2 cellular contexts compared by ENCODE assay signal in the genomic region with DNA sequence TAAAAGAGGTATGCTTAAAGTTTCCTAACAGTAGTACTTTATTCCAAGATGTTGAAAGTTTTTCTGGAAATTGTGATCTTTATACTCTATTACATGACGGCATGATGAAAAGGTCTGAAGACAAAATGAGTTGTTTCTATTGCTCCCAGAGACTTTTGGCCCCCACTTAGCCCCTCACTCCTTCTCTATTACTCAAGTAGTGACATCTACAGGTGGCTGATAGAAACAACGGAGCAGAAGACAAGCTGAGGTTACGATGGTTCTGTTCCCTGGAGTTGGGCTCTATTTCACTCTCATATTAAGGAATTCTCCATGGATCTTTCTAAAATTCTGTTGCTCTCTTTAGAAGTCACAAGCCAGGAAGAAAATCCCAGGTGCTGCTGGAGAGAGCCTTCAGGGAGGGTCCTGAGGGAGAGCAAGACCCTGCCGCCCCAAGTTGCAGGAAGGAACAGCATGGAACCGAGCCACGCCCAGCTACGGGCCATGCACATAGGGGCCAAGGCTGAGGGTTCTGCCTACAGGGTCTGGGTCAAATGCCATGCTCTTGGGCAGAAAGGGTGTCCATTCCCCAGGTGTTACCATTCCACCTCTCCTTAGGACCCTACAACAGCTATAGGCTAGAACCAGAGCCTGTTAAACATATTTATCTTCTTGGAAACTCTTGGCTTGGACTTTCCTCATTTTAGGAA.
TF ChIP-seq lines count a peak whose summit lies in the region.

No MANE protein-coding gene starts in this region.

TF ChIP-seq in Ishikawa, 13 proteins besides CTCF, POLR2A, EP300 and RAD21:
- TF ChIP-seq CREB1 (IDR thresholded peaks at IDR 0.05; ENCODE audit: low read depth) (no peak), ZBTB7A (IDR thresholded peaks at IDR 0.05; ENCODE audit: low read depth) (no peak), EGR1 (IDR thresholded peaks at IDR 0.05) (no peak), USF1 (IDR thresholded peaks at IDR 0.05) (no peak), FOXM1 (IDR thresholded peaks at IDR 0.05; ENCODE audit: borderline replicate concordance, low read depth) (no peak), NFIC (IDR thresholded peaks at IDR 0.05) (no peak), TEAD4 (IDR thresholded peaks at IDR 0.05) (no peak), YY1 (IDR thresholded peaks at IDR 0.05; ENCODE audit: low read depth) (no peak), TAF1 (IDR thresholded peaks at IDR 0.05; ENCODE audit: low read depth) (no peak), TCF12 (IDR thresholded peaks at IDR 0.05; ENCODE audit: low read depth) (no peak), CEBPB (IDR thresholded peaks at IDR 0.05) (no peak)
- TF ChIP-seq, protein P1, sequence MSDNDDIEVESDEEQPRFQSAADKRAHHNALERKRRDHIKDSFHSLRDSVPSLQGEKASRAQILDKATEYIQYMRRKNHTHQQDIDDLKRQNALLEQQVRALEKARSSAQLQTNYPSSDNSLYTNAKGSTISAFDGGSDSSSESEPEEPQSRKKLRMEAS (IDR thresholded peaks at IDR 0.05) = no peak
- TF ChIP-seq, protein P2, sequence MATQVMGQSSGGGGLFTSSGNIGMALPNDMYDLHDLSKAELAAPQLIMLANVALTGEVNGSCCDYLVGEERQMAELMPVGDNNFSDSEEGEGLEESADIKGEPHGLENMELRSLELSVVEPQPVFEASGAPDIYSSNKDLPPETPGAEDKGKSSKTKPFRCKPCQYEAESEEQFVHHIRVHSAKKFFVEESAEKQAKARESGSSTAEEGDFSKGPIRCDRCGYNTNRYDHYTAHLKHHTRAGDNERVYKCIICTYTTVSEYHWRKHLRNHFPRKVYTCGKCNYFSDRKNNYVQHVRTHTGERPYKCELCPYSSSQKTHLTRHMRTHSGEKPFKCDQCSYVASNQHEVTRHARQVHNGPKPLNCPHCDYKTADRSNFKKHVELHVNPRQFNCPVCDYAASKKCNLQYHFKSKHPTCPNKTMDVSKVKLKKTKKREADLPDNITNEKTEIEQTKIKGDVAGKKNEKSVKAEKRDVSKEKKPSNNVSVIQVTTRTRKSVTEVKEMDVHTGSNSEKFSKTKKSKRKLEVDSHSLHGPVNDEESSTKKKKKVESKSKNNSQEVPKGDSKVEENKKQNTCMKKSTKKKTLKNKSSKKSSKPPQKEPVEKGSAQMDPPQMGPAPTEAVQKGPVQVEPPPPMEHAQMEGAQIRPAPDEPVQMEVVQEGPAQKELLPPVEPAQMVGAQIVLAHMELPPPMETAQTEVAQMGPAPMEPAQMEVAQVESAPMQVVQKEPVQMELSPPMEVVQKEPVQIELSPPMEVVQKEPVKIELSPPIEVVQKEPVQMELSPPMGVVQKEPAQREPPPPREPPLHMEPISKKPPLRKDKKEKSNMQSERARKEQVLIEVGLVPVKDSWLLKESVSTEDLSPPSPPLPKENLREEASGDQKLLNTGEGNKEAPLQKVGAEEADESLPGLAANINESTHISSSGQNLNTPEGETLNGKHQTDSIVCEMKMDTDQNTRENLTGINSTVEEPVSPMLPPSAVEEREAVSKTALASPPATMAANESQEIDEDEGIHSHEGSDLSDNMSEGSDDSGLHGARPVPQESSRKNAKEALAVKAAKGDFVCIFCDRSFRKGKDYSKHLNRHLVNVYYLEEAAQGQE (IDR thresholded peaks at IDR 0.05; ENCODE audit: low read depth) = no peak

TF ChIP-seq in K562, 482 proteins besides CTCF, POLR2A, EP300 and RAD21:
- TF ChIP-seq TCF3 (CRISPR knock-in tag; IDR thresholded peaks at IDR 0.05) = no peak
- TF ChIP-seq RBM34 (IDR thresholded peaks at IDR 0.05; ENCODE audit: borderline replicate concordance, insufficient read depth, low read length) = no peak
- TF ChIP-seq KDM5B (IDR thresholded peaks at IDR 0.05; ENCODE audit: insufficient replicate concordance, low read depth, low read length) = no peak
- TF ChIP-seq, protein P3, sequence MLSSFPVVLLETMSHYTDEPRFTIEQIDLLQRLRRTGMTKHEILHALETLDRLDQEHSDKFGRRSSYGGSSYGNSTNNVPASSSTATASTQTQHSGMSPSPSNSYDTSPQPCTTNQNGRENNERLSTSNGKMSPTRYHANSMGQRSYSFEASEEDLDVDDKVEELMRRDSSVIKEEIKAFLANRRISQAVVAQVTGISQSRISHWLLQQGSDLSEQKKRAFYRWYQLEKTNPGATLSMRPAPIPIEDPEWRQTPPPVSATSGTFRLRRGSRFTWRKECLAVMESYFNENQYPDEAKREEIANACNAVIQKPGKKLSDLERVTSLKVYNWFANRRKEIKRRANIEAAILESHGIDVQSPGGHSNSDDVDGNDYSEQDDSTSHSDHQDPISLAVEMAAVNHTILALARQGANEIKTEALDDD (IDR thresholded peaks at IDR 0.05) = no peak
- no peak for TF ChIP-seq POLR2H (tag; IDR thresholded peaks at IDR 0.05; ENCODE audit: low read depth)
- no peak for TF ChIP-seq PHF8 (IDR thresholded peaks at IDR 0.05; ENCODE audit: borderline replicate concordance, low read length)
- TF ChIP-seq DLX4 (CRISPR knock-in tag; IDR thresholded peaks at IDR 0.05) = no peak
- no peak for TF ChIP-seq RBM25 (IDR thresholded peaks at IDR 0.05; ENCODE audit: low read depth, low read length, severe bottlenecking)
- TF ChIP-seq, protein P4, sequence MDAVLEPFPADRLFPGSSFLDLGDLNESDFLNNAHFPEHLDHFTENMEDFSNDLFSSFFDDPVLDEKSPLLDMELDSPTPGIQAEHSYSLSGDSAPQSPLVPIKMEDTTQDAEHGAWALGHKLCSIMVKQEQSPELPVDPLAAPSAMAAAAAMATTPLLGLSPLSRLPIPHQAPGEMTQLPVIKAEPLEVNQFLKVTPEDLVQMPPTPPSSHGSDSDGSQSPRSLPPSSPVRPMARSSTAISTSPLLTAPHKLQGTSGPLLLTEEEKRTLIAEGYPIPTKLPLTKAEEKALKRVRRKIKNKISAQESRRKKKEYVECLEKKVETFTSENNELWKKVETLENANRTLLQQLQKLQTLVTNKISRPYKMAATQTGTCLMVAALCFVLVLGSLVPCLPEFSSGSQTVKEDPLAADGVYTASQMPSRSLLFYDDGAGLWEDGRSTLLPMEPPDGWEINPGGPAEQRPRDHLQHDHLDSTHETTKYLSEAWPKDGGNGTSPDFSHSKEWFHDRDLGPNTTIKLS (IDR thresholded peaks at IDR 0.05; ENCODE audit: borderline replicate concordance, low read depth) = no peak
- TF ChIP-seq CBX5 (IDR thresholded peaks at IDR 0.05; ENCODE audit: borderline replicate concordance, low read depth) = no peak
- TF ChIP-seq RUNX1 (IDR thresholded peaks at IDR 0.05; ENCODE audit: low read depth) = no peak
TF ChIP-seq in K562: peak in this region for 0.
